ENCODE assay signal across 9 cellular contexts in the genomic region with DNA sequence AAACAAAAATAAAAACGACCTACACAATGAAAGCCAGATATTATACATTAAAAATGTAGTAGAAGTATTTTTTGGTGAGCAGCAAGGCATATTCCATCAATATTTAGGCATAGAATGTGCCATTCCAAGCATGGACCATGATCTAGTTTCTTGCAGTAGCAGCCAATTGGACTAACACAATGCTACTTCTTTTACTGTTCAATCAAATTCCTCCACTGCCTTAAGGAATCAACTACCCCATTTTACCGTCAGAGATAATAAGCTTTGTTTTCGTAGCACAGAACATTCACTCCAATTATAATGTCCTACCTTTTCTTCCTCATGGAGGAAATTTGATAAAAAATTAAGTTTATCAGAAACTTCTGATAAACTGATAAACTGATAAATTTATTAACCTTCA. TPM values are rescaled to one million over a fixed set of nuclear protein-coding genes. Genes with fewer than 3 reads are reported as not detected.
A peak's percentile ranks its signal among the peaks of the same experiment; 100 is the strongest.
DNase-seq lines count a peak whose midpoint lies in the region; ATAC-seq, FAIRE-seq and TF ChIP-seq lines count a peak whose summit lies in the region.
"Had no signal": no experiment of that assay in that cellular context is flagged by ENCODE, and none has a peak within 500 bp of the region (broad histone marks: within the 10 kb centered on the region; RNA-seq: fewer than 3 reads in every experiment).

No MANE protein-coding gene starts in this region.

- no peaks in the 10 kb centered on the region for H3K9me3 Mint-ChIP-seq in activated naive CD4-positive, alpha-beta T cell treated with anti-CD3 and anti-CD28 coated beads, Interleukin-2, amount 50 U/mL, for 72 hours

- H3K36me3 ChIP-seq in heart right ventricle (peaks cover 0 to 21% (median 0%) of the 10 kb centered on the region in 9 donors), kidney epithelial cell (ENCODE audit: control insufficient read depth, insufficient read depth, low read length) (no peaks in the 10 kb centered on the region), upper lobe of left lung (peaks cover 0 to 3% (median 0%) of the 10 kb centered on the region in 4 donors)

- peak overlapping the region; percentile 97 to 99 for H3K27ac Mint-ChIP-seq in activated naive CD4-positive, alpha-beta T cell treated with anti-CD3 and anti-CD28 coated beads, Interleukin-2, amount 50 U/mL, for 72 hours

- TF ChIP-seq EP300 in upper lobe of left lung (IDR thresholded peaks at IDR 0.05): no peak

- H3K36me3 Mint-ChIP-seq in activated naive CD4-positive, alpha-beta T cell treated with anti-CD3 and anti-CD28 coated beads, Interleukin-2, amount 50 U/mL, for 72 hours: peaks cover 16 to 19% of the 10 kb centered on the region in 2 donors

- no peaks in the 10 kb centered on the region for H3K27me3 ChIP-seq in heart right ventricle
- no peaks in the 10 kb centered on the region for H3K27me3 ChIP-seq in kidney epithelial cell (ENCODE audit: control insufficient read depth, insufficient read depth, low read length)
- no peaks in the 10 kb centered on the region for H3K27me3 ChIP-seq in upper lobe of left lung

- H3K9me3 ChIP-seq in heart right ventricle (no peaks in the 10 kb centered on the region), upper lobe of left lung (no peaks in the 10 kb centered on the region)

- DNase-seq in heart right ventricle: no peak
- DNase-seq in Right ventricle myocardium superior: no peak
- DNase-seq in activated naive CD4-positive, alpha-beta T cell treated with anti-CD3 and anti-CD28 coated beads, Interleukin-2, amount 50 U/mL, for 72 hours (ENCODE audit: low spot score in 2 of 2): no peak
- no peak for DNase-seq in kidney epithelial cell (ENCODE audit: low read depth)
- DNase-seq in upper lobe of left lung: no peak
- DNase-seq in H54 (ENCODE audit: insufficient read length, low spot score): no peak
- no peak for DNase-seq in lower leg skin (ENCODE audit: low spot score in 2 of 2)
- DNase-seq: cortex of kidney had no signal

- H3K27ac ChIP-seq in heart right ventricle (peak overlapping the region in 9 of 10 donors; percentile 47 to 100 (median 99)), upper lobe of left lung (peak overlapping the region; percentile 96 to 100 (median 98))

- TF ChIP-seq POLR2A in upper lobe of left lung (IDR thresholded peaks at IDR 0.05): no peak
- TF ChIP-seq POLR2A in H54 (IDR thresholded peaks at IDR 0.05; ENCODE audit: low read depth, low read length): no peak
- TF ChIP-seq POLR2A in lower leg skin (IDR thresholded peaks at IDR 0.05): no peak

- ATAC-seq in heart right ventricle: no peak
- ATAC-seq in Right ventricle myocardium superior (ENCODE audit: poor library complexity): no peak
- ATAC-seq in activated naive CD4-positive, alpha-beta T cell treated with anti-CD3 and anti-CD28 coated beads, Interleukin-2, amount 50 U/mL, for 72 hours: no peak
- ATAC-seq in upper lobe of left lung (ENCODE audit: low FRiP score in 2 of 2): no peak
- ATAC-seq in HG03342 (IDR thresholded peaks at IDR 0.05; ENCODE audit: unreplicated experiment): no peak

- TF ChIP-seq CTCF in heart right ventricle (IDR thresholded peaks at IDR 0.05) (no peak), kidney epithelial cell (IDR thresholded peaks at IDR 0.05; ENCODE audit: insufficient read depth, low read length, poor library complexity, severe bottlenecking) (no peak), upper lobe of left lung (IDR thresholded peaks at IDR 0.05) (no peak), lower leg skin (IDR thresholded peaks at IDR 0.05) (no peak)

- FAIRE-seq in H54 (lab: Jason Lieb, UNC): no peak

- H3K4me3 ChIP-seq in heart right ventricle (peak overlapping the region; percentile 63 to 98 (median 88)), kidney epithelial cell (ENCODE audit: low read depth, low read length) (peak overlapping the region; percentile 99), upper lobe of left lung (peak overlapping the region in 3 of 4 donors; percentile 77 to 92 (median 80)), lower leg skin (ENCODE audit: low read depth, poor library complexity, severe bottlenecking) (no peak overlapping the region)

- intact Hi-C loops in heart right ventricle (cut with DNase I): loop anchor here in 4 of 10 donors (5.0 to 10.0 kb wide), 4 partner anchors 69 to 211 kb away; partner anchors contain the start of genes GINM1 (in 2 of the 4), KATNA1 (in 1 of the 4) and PPIL4 (in 1 of the 4)
- intact Hi-C loops in Right ventricle myocardium superior (cut with DNase I): no loop called here
- intact Hi-C loops in lower leg skin (cut with DNase I; ENCODE audit: low total_unique reads): no loop called here

- WGBS in heart right ventricle, 2 donors: 6 to 11% methylated on average over 3 of the region's 3 CpGs
- WGBS in upper lobe of left lung, 2 donors: 2 to 9% methylated on average over 3 of the region's 3 CpGs
- WGBS in lower leg skin, 2 donors: 2 to 8% methylated on average over 3 of the region's 3 CpGs

- peaks cover 0 to 41% (median 28%) of the 10 kb centered on the region in 9 donors for H3K4me1 ChIP-seq in heart right ventricle
- H3K4me1 ChIP-seq in upper lobe of left lung: peaks cover 18 to 34% (median 21%) of the 10 kb centered on the region in 4 donors

RNA-seq across cellular contexts. Expression of gene LATS1, which starts 1.3 kb away (rescaled TPM):
- total RNA-seq in heart right ventricle: 10 to 100 TPM; 10.5 to 16.9 (median 13.8) TPM
- polyA plus RNA-seq in heart right ventricle: 10 to 100 TPM in 1 of 2 donors, 1 to 10 TPM in 1; 2.9 to 10.0 TPM
- 9.1 TPM for total RNA-seq in Right ventricle myocardium superior
- 10 to 100 TPM; 21.9 to 29.4 TPM for total RNA-seq in activated naive CD4-positive, alpha-beta T cell treated with anti-CD3 and anti-CD28 coated beads, Interleukin-2, amount 50 U/mL, for 72 hours
- 20.5 and 23.2 TPM in 2 replicates for total RNA-seq in kidney epithelial cell
- 10 to 100 TPM; 23.1 to 34.4 (median 29.9) TPM for total RNA-seq in upper lobe of left lung
- total RNA-seq in lower leg skin: 10 to 100 TPM; 17.6 to 27.9 (median 24.3) TPM

RNA-seq across cellular contexts. Expression of gene NUP43, which starts 29.7 kb away (rescaled TPM):
- 10 to 100 TPM; 23.2 to 34.3 (median 30.6) TPM for total RNA-seq in heart right ventricle
- polyA plus RNA-seq in heart right ventricle: 10 to 100 TPM; 10.0 to 11.7 TPM
- total RNA-seq in Right ventricle myocardium superior: 29.3 TPM
- 10 to 100 TPM; 77.1 to 98.5 TPM for total RNA-seq in activated naive CD4-positive, alpha-beta T cell treated with anti-CD3 and anti-CD28 coated beads, Interleukin-2, amount 50 U/mL, for 72 hours
- total RNA-seq in kidney epithelial cell: 26.5 and 26.9 TPM in 2 replicates
- total RNA-seq in upper lobe of left lung: 10 to 100 TPM; 11.1 to 29.3 (median 19.1) TPM
- total RNA-seq in lower leg skin: 10 to 100 TPM; 14.6 to 35.2 (median 17.2) TPM

RNA-seq across cellular contexts. Expression of gene PCMT1, which starts 33.0 kb away (rescaled TPM):
- 100 to 1,000 TPM; 133 to 178 (median 151) TPM for total RNA-seq in heart right ventricle
- polyA plus RNA-seq in heart right ventricle: 100 to 1,000 TPM in 1 of 2 donors, 10 to 100 TPM in 1; 33.3 to 166 TPM
- total RNA-seq in Right ventricle myocardium superior: 182 TPM
- total RNA-seq in activated naive CD4-positive, alpha-beta T cell treated with anti-CD3 and anti-CD28 coated beads, Interleukin-2, amount 50 U/mL, for 72 hours: 10 to 100 TPM; 70.7 to 86.9 TPM
- total RNA-seq in kidney epithelial cell: 110 and 112 TPM in 2 replicates
- total RNA-seq in upper lobe of left lung: 100 to 1,000 TPM in 2 of 6 donors, 10 to 100 TPM in 4; 25.1 to 129 (median 68.1) TPM
- 10 to 100 TPM; 68.4 to 93.5 (median 78.3) TPM for total RNA-seq in lower leg skin
